16 cellular contexts compared by ENCODE assay signal in the genomic region with DNA sequence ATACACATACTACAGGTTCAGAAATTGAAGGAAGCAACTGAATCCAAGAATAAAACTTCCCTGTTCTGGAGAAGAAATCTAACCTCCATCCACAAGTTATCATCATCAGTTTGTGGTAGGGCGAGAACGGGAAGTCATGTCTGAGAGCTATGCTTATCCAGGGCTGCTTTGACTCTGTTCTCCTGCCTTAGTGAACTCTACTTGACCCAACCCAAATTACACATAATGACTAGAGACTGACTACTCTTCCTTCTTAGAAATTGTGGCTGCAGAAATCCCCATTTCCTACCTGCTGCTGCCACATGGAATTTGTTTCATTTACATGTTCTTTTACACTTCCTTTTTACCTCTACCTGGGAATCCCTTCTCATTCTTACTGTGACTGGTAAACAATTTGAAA.
DNase-seq lines count a peak whose midpoint lies in the region; ATAC-seq, FAIRE-seq and TF ChIP-seq lines count a peak whose summit lies in the region.
"Had no signal": no experiment of that assay in that cellular context is flagged by ENCODE, and none has a peak within 500 bp of the region (broad histone marks: within the 10 kb centered on the region; RNA-seq: fewer than 3 reads in every experiment).

No MANE protein-coding gene starts in this region.

- peaks cover 20% of the 10 kb centered on the region; the same call in 1 of the 2 replicates for H3K4me1 ChIP-seq in GM23338 (ENCODE audit: insufficient read depth)
- no peaks in the 10 kb centered on the region for H3K4me1 ChIP-seq in GM12878 (ENCODE audit: control insufficient read depth, insufficient read depth, low read length)
- H3K4me1 ChIP-seq in keratinocyte (ENCODE audit: control insufficient read depth, extremely low read depth, insufficient read depth, low read length), result peaks cover 20% of the 10 kb centered on the region
- H3K4me1 ChIP-seq: A549, SJSA1 had no signal

- RAD21 ChIA-PET in GM12878 (lab: Charles Lee; ENCODE audit: unreplicated experiment), result no interaction called here

- H3K27ac ChIP-seq in GM23338 (ENCODE audit: low read depth) (no peak overlapping the region), GM12878 (ENCODE audit: control insufficient read depth, insufficient read depth) (no peak overlapping the region), keratinocyte (ENCODE audit: control insufficient read depth, insufficient read depth, low read length) (no peak overlapping the region)
- H3K27ac ChIP-seq: A549; BLaER1 treated with 17β-estradiol and CSF1 and Interleukin-3, amounts not matched to agents 10 nM and 100 nM; SJSA1 had no signal

- H3K9me2 ChIP-seq in GM23338 (ENCODE audit: insufficient read depth), result peaks cover 5% of the 10 kb centered on the region; the same call in 1 of the 2 replicates

- H3K9me3 Mint-ChIP-seq in GM23338, result no peaks in the 10 kb centered on the region; the same call in 2 of the 3 replicates

- SMC1A ChIA-PET in GM12878 (lab: Charles Lee; ENCODE audit: uncharacterized antibody, unreplicated experiment), result no interaction called here

- H3K4me2 ChIP-seq in GM23338 (no peak overlapping the region), GM12878 (ENCODE audit: control insufficient read depth, insufficient read depth) (no peak overlapping the region), keratinocyte (ENCODE audit: control insufficient read depth, extremely low read depth, insufficient read depth, low read depth, low read length) (no peak overlapping the region)
- H3K4me2 ChIP-seq: A549; BLaER1 treated with 17β-estradiol and CSF1 and Interleukin-3, amounts not matched to agents 10 nM and 100 nM had no signal

- H3K36me3 ChIP-seq in GM23338 (ENCODE audit: insufficient read depth) (no peaks in the 10 kb centered on the region), GM12878 (ENCODE audit: control insufficient read depth in 2 of 2, insufficient read depth in 2 of 2, low read length in 1 of 2) (no peaks in the 10 kb centered on the region), keratinocyte (ENCODE audit: control insufficient read depth in 2 of 2, extremely low read depth in 1 of 2, insufficient read depth in 2 of 2, low read length in 2 of 2) (no peaks in the 10 kb centered on the region)
- H3K36me3 ChIP-seq: BLaER1 treated with 17β-estradiol and CSF1 and Interleukin-3, amounts not matched to agents 10 nM and 100 nM; HAP-1; MG63; SJSA1 had no signal

- no peaks in the 10 kb centered on the region for H3K9me3 ChIP-seq in GM12878 (replicated peaks; ENCODE audit: control insufficient read depth, insufficient read depth, low read length)
- no peaks in the 10 kb centered on the region for H3K9me3 ChIP-seq in keratinocyte (ENCODE audit: control insufficient read depth, low read depth, low read length)
- H3K9me3 ChIP-seq: A549; BLaER1 treated with 17β-estradiol and CSF1 and Interleukin-3, amounts not matched to agents 10 nM and 100 nM; HAP-1; MG63; SJSA1 had no signal

- H2AFZ ChIP-seq in GM23338, result no peak overlapping the region
- no peak overlapping the region for H2AFZ ChIP-seq in GM12878 (ENCODE audit: control insufficient read depth, low read depth, low read length)
- no peak overlapping the region for H2AFZ ChIP-seq in keratinocyte (ENCODE audit: control insufficient read depth, low read length)

- peaks cover 29% of the 10 kb centered on the region for H3K4me1 Mint-ChIP-seq in GM23338

- H3K4me3 ChIP-seq in GM23338 (no peak overlapping the region), GM12878 (no peak overlapping the region), keratinocyte (ENCODE audit: control insufficient read depth in 2 of 3, extremely low read depth in 1 of 3, insufficient read depth in 2 of 3, low read depth in 1 of 3, low read length in 3 of 3) (no peak overlapping the region)
- H3K4me3 ChIP-seq: A549; BLaER1 treated with 17β-estradiol and CSF1 and Interleukin-3, amounts not matched to agents 10 nM and 100 nM; HAP-1; MG63; SJSA1 had no signal

- 50% methylated on average over 2 of the region's 2 CpGs for WGBS in GM12878 (ENCODE audit: insufficient coverage, insufficient replicate concordance, low lambda C conversion rate, missing lambda C conversion rate)

- TF ChIP-seq POLR2A in GM12878 (IDR thresholded peaks at IDR 0.05; ENCODE audit: low read depth, low read length), result no peak

- POLR2A ChIA-PET in GM12878 (lab: Charles Lee), result no interaction called here

- no peaks in the 10 kb centered on the region for H3K36me3 Mint-ChIP-seq in GM23338 (ENCODE audit: low read depth)

- in situ Hi-C loops in GM12878 (cut with MboI), result no loop called here

- dilution Hi-C loops in keratinocyte (cut with MboI; ENCODE audit: extremely low pct_ligation_motif_present, low sequenced_read_pairs), result no loop called here

- TF ChIP-seq RAD21 in GM12878 (IDR thresholded peaks at IDR 0.05; ENCODE audit: insufficient read depth, low read depth, low read length), result no peak

- no peaks in the 10 kb centered on the region for H3K27me3 ChIP-seq in GM23338 (ENCODE audit: insufficient read depth)
- H3K27me3 ChIP-seq in GM12878 (replicated peaks in 1 of 2; ENCODE audit: control insufficient read depth in 2 of 2, insufficient read depth in 2 of 2, low read length in 1 of 2), result no peaks in the 10 kb centered on the region
- no peaks in the 10 kb centered on the region for H3K27me3 ChIP-seq in keratinocyte (ENCODE audit: control insufficient read depth, extremely low read depth, insufficient read depth, low read length)
- H3K27me3 ChIP-seq: BLaER1 treated with 17β-estradiol and CSF1 and Interleukin-3, amounts not matched to agents 10 nM and 100 nM; MG63; SJSA1 had no signal

- CTCF ChIA-PET in GM12878 (lab: Yijun Ruan, JAX), result no interaction called here

- no peak overlapping the region for H3K4me3 Mint-ChIP-seq in GM23338

- no peaks in the 10 kb centered on the region for H3K79me2 ChIP-seq in GM23338 (replicated peaks; ENCODE audit: insufficient read depth)
- H3K79me2 ChIP-seq in GM12878 (ENCODE audit: control insufficient read depth, insufficient read depth, low read length), result no peaks in the 10 kb centered on the region
- H3K79me2 ChIP-seq in keratinocyte (ENCODE audit: control insufficient read depth, insufficient read depth, low read length), result no peaks in the 10 kb centered on the region

- BruUV-seq in GM12878 (replicated peaks; lab: Mats Ljungman, UMichigan), result no TSS peak

- no peak overlapping the region for H3K27ac Mint-ChIP-seq in GM23338

- H4K20me1 ChIP-seq in GM23338 (replicated peaks; ENCODE audit: insufficient read depth) (no peaks in the 10 kb centered on the region), GM12878 (ENCODE audit: control insufficient read depth, insufficient read depth) (no peaks in the 10 kb centered on the region), keratinocyte (ENCODE audit: control insufficient read depth, extremely low read depth, insufficient read depth, low read length) (no peaks in the 10 kb centered on the region)
- H4K20me1 ChIP-seq: BLaER1 treated with 17β-estradiol and CSF1 and Interleukin-3, amounts not matched to agents 10 nM and 100 nM had no signal

- no peak for TF ChIP-seq EP300 in GM12878 (IDR thresholded peaks at IDR 0.05; ENCODE audit: borderline replicate concordance in 1 of 2, control insufficient read depth in 1 of 2, low read depth in 2 of 2, low read length in 2 of 2)

- no peak for FAIRE-seq in GM12878 (lab: Jason Lieb, UNC)
- peak; percentile 74 for FAIRE-seq in keratinocyte (lab: Jason Lieb, UNC)
- FAIRE-seq: A549 had no signal

- TF ChIP-seq CTCF in GM23338 (conservative IDR thresholded peaks at IDR 0.05; ENCODE audit: low read depth in 2 of 2) (no peak), GM12878 (IDR thresholded peaks at IDR 0.05 in 2 of 3, conservative IDR thresholded peaks at IDR 0.05 in 1 of 3; ENCODE audit: control insufficient read depth in 2 of 3, extremely low read depth in 1 of 3, insufficient read depth in 1 of 3, low read depth in 3 of 3, low read length in 3 of 3) (no peak), keratinocyte (optimal IDR thresholded peaks at IDR 0.05 in 1 of 3, IDR thresholded peaks at IDR 0.05 in 1 of 3, conservative IDR thresholded peaks at IDR 0.05 in 1 of 3; ENCODE audit: extremely low read depth in 1 of 3, insufficient read depth in 2 of 3, low read length in 3 of 3) (no peak), GM20000 (IDR thresholded peaks at IDR 0.05; ENCODE audit: extremely low read depth, missing control alignments) (no peak)

- H3K9me1 ChIP-seq in keratinocyte (ENCODE audit: control insufficient read depth, extremely low read depth, insufficient read depth, low read length), result no peaks in the 10 kb centered on the region

- intact Hi-C loops in GM12878 (cut with micrococcal nuclease; ENCODE audit: unreplicated experiment), result no loop called here

- ATAC-seq in GM23338 (no peak), GM12878 (peak; percentile 41; the same call in 2 of the 3 replicates)
- ATAC-seq: A549 had no signal

- DNase-seq in GM23338 (ENCODE audit: low spot score), result peak; percentile 5
- DNase-seq in NCI-H69 (lab: John Stamatoyannopoulos, UW), result peak; percentile 49
- no peak for DNase-seq in GM12878 (ENCODE audit: low read depth, low spot score)
- no peak for DNase-seq in keratinocyte (ENCODE audit: low read depth, low spot score)
- DNase-seq in NCI-H2171 (lab: John Stamatoyannopoulos, UW), result no peak
- no peak for DNase-seq in hippocampal formation (lab: John Stamatoyannopoulos, UW)
- DNase-seq in GM20000 (ENCODE audit: low spot score), result no peak
- DNase-seq: DMS 273 treated with DMSO at 0.1 percent for 48 hours; MG63; NCI-H1092 treated with DMSO at 0.1 percent for 48 hours; NCI-H526 treated with DMSO at 0.1 percent for 48 hours; NK-92 treated with Interleukin-12 subunit alpha and Interleukin-12 subunit beta, amount 100 ng/mL, for 24 hours had no signal

- H3K9ac ChIP-seq in GM12878 (ENCODE audit: control insufficient read depth, insufficient read depth, low read length) (no peak overlapping the region), keratinocyte (ENCODE audit: control insufficient read depth, extremely low read depth, insufficient read depth, low read length) (no peak overlapping the region)
- H3K9ac ChIP-seq: BLaER1 treated with 17β-estradiol and CSF1 and Interleukin-3, amounts not matched to agents 10 nM and 100 nM had no signal

- H3K27me3 Mint-ChIP-seq in GM23338 (ENCODE audit: insufficient read depth, low read depth, poor library complexity), result peaks cover 5% of the 10 kb centered on the region

- H3F3A ChIP-seq in GM23338 (replicated peaks; ENCODE audit: low read depth), result no peaks in the 10 kb centered on the region

Comparison
In these comparisons a context has a peak if more than half of its experiments do, and no peak if none do; other contexts are left out.
1. DNase-seq: peak in GM23338 (single experiment) and NCI-H69 (single experiment); none in GM12878 (single experiment), keratinocyte (single experiment), NCI-H2171 (single experiment), hippocampal formation (0 of 2) and GM20000 (single experiment).